Comparison of ENCODE assay signal across 32 cellular contexts in genomic region chr18:29712785-29713184, GRCh38.
A peak's percentile ranks its signal among the peaks of the same experiment; 100 is the strongest.
DNase-seq lines count a peak whose midpoint lies in the region; ATAC-seq and TF ChIP-seq lines count a peak whose summit lies in the region.
"Had no signal": no experiment of that assay in that cellular context is flagged by ENCODE, and none has a peak within 500 bp of the region (broad histone marks: within the 10 kb centered on the region; RNA-seq: fewer than 3 reads in every experiment).

No MANE protein-coding gene starts in this region.

- no peak overlapping the region for H3K9ac ChIP-seq in PC-3 (ENCODE audit: low read length)

- no peak; the same call in 2 of the 3 replicates for ATAC-seq in GM23338
- ATAC-seq in WTC11 = peak; percentile 11
- ATAC-seq in PC-3 = no peak
- ATAC-seq: activated CD4-positive, CD25-positive, alpha-beta regulatory T cell treated with anti-CD3 and anti-CD28 coated beads, Interleukin-2, amount 50 U/mL, for 24 hours; CD8-positive, alpha-beta T cell; right lobe of liver had no signal

- DNase-seq in GM23338 (ENCODE audit: low spot score) (peak; percentile 4), WTC11 (ENCODE audit: low spot score) (no peak), fibroblast of the aortic adventitia (ENCODE audit: low read depth) (peak; percentile 40), posterior vena cava (ENCODE audit: low spot score) (peak; percentile 58), NCI-H2196 (lab: John Stamatoyannopoulos, UW; ENCODE audit: unreplicated experiment) (no peak), uterus (no peak), PC-3 (no peak)
- DNase-seq: activated CD4-positive, alpha-beta T cell treated with anti-CD3 and anti-CD28 coated beads, Interleukin-2, amount 50 U/mL, for 48 hours; activated naive CD4-positive, alpha-beta T cell treated with Interleukin-2 at 50 U/mL for 16 hours; brain microvascular endothelial cell; CD8-positive, alpha-beta T cell; DMS 273 treated with DMSO at 0.1 percent for 48 hours; EL; islet precursor cell; left ventricle myocardium inferior; NCI-H1092; NCI-H1694; NCI-H2171; NCI-H510A treated with DMSO at 0.1 percent for 48 hours; PC-9; right lobe of liver; stimulated activated CD4-positive, alpha-beta T cell treated with anti-CD3 and anti-CD28 coated beads, Interleukin-12 subunit alpha, Interleukin-12 subunit beta, amount 100 ng/mL, for 4 hours; stimulated activated CD4-positive, alpha-beta T cell treated with anti-CD3 and anti-CD28 coated beads, Interleukin-2, amount 100 ng/mL, for 48 hours had no signal

- H3K9me3 ChIP-seq in uterus = no peaks in the 10 kb centered on the region
- H3K9me3 ChIP-seq in PC-3 (ENCODE audit: low read length) = no peaks in the 10 kb centered on the region
- H3K9me3 ChIP-seq: BE2C, neutrophil, prostate gland, right lobe of liver, thyroid gland had no signal

- H3K4me1 ChIP-seq in GM23338 (ENCODE audit: insufficient read depth) (peaks cover 24% of the 10 kb centered on the region), uterus (no peaks in the 10 kb centered on the region), PC-3 (ENCODE audit: insufficient read depth, low read length) (no peaks in the 10 kb centered on the region)
- H3K4me1 ChIP-seq: BE2C, left ventricle myocardium inferior, prostate gland, right lobe of liver, thyroid gland had no signal

- no peaks in the 10 kb centered on the region for H3K27me3 Mint-ChIP-seq in GM23338 (ENCODE audit: insufficient read depth, low read depth, poor library complexity)
- no peaks in the 10 kb centered on the region for H3K27me3 Mint-ChIP-seq in WTC11 (ENCODE audit: low read depth)

- H3K9me2 ChIP-seq in GM23338 (ENCODE audit: insufficient read depth) (no peaks in the 10 kb centered on the region), PC-3 (replicated peaks; ENCODE audit: low read length) (no peaks in the 10 kb centered on the region)

- H3K27ac ChIP-seq in GM23338 (ENCODE audit: low read depth) (peak overlapping the region; percentile 61), uterus (no peak overlapping the region), PC-3 (ENCODE audit: low read length) (no peak overlapping the region)
- H3K27ac ChIP-seq: brain microvascular endothelial cell, left ventricle myocardium inferior, neutrophil, PC-9, prostate gland, right lobe of liver, SK-N-MC, thyroid gland had no signal

- no peak overlapping the region for H3K4me3 ChIP-seq in GM23338
- no peak overlapping the region for H3K4me3 ChIP-seq in fibroblast of the aortic adventitia (ENCODE audit: low read depth, low read length)
- H3K4me3 ChIP-seq in uterus = no peak overlapping the region
- H3K4me3 ChIP-seq in PC-3 (ENCODE audit: low read length) = no peak overlapping the region
- H3K4me3 ChIP-seq: left ventricle myocardium inferior, PC-9, prostate gland, right lobe of liver, SK-N-MC, thyroid gland had no signal

- H3K79me2 ChIP-seq in GM23338 (replicated peaks; ENCODE audit: insufficient read depth) = no peaks in the 10 kb centered on the region
- H3K79me2 ChIP-seq in PC-3 (ENCODE audit: low read length) = no peaks in the 10 kb centered on the region

- intact Hi-C loops in posterior vena cava (cut with DNase I) (no loop called here), uterus (cut with DNase I; ENCODE audit: low total_unique reads) (no loop called here), PC-3 (cut with micrococcal nuclease) (no loop called here)

- H3K4me2 ChIP-seq in GM23338 (0 out of 2 replicates have a peak overlapping the region, but pooled peaks have one; percentile 24), PC-3 (ENCODE audit: low read length) (no peak overlapping the region)
- H3K4me2 ChIP-seq: PC-9 had no signal

- no peaks in the 10 kb centered on the region for H3K36me3 ChIP-seq in GM23338 (ENCODE audit: insufficient read depth)
- no peaks in the 10 kb centered on the region for H3K36me3 ChIP-seq in uterus
- no peaks in the 10 kb centered on the region for H3K36me3 ChIP-seq in PC-3 (ENCODE audit: low read depth, low read length)
- H3K36me3 ChIP-seq: BE2C, brain microvascular endothelial cell, left ventricle myocardium inferior, neutrophil, prostate gland, right lobe of liver, thyroid gland had no signal

- no peaks in the 10 kb centered on the region for H4K20me1 ChIP-seq in GM23338 (replicated peaks; ENCODE audit: insufficient read depth)
- no peaks in the 10 kb centered on the region for H4K20me1 ChIP-seq in PC-3 (ENCODE audit: low read length)

- TF ChIP-seq POLR2A in uterus (IDR thresholded peaks at IDR 0.05) = no peak

- H3K27me3 ChIP-seq in GM23338 (ENCODE audit: insufficient read depth) (no peaks in the 10 kb centered on the region), uterus (no peaks in the 10 kb centered on the region), PC-3 (ENCODE audit: low read length) (no peaks in the 10 kb centered on the region)
- H3K27me3 ChIP-seq: BE2C, brain microvascular endothelial cell, neutrophil, right lobe of liver, thyroid gland had no signal

- H3K36me3 Mint-ChIP-seq in GM23338 (ENCODE audit: low read depth) (peaks cover 5% of the 10 kb centered on the region; the same call in 2 of the 3 replicates), WTC11 (peaks cover 4% of the 10 kb centered on the region; the same call in 1 of the 2 replicates)
- H3K36me3 Mint-ChIP-seq: CD8-positive, alpha-beta T cell; mesothelial cell of epicardium had no signal

- H2AFZ ChIP-seq in GM23338 (peak overlapping the region; percentile 84; the same call in 1 of the 2 replicates), PC-3 (ENCODE audit: low read length) (no peak overlapping the region)
- H2AFZ ChIP-seq: PC-9 had no signal

- no peaks in the 10 kb centered on the region for H3K9me3 Mint-ChIP-seq in GM23338
- peaks cover 7% of the 10 kb centered on the region for H3K9me3 Mint-ChIP-seq in WTC11

- peaks cover 6% of the 10 kb centered on the region for H3K4me1 Mint-ChIP-seq in GM23338
- peaks cover 27% of the 10 kb centered on the region for H3K4me1 Mint-ChIP-seq in WTC11
- H3K4me1 Mint-ChIP-seq: mesothelial cell of epicardium had no signal

- POLR2A ChIA-PET in WTC11 (lab: Charles Lee) = no interaction called here
- POLR2A ChIA-PET in PC-3 (lab: Charles Lee; ENCODE audit: unreplicated experiment) = no interaction called here

- H3F3A ChIP-seq in GM23338 (replicated peaks; ENCODE audit: low read depth) (no peaks in the 10 kb centered on the region), PC-3 (ENCODE audit: low read length, unreplicated experiment) (no peaks in the 10 kb centered on the region)

- CTCF ChIA-PET in WTC11 (lab: Charles Lee) = no interaction called here
- CTCF ChIA-PET in PC-3 (lab: Charles Lee) = no interaction called here

- no TSS peak for BruUV-seq in PC-3 (replicated peaks; lab: Mats Ljungman, UMichigan)

- H3K4me3 Mint-ChIP-seq in GM23338 (no peak overlapping the region), WTC11 (no peak overlapping the region)
- H3K4me3 Mint-ChIP-seq: activated T-helper 1 cell treated with anti-CD3 and anti-CD28 coated beads, Interleukin-12 subunit alpha, Interleukin-12 subunit beta, Interleukin-2, Interleukin-4 antibody, amounts not matched to agents 30 ng/mL and 10 ng/mL and 1 ng/mL, durations not matched to agents 14 hours and 24 hours and 36 hours; CD8-positive, alpha-beta T cell; mesothelial cell of epicardium; T-helper 1 cell treated with Interleukin-12 subunit alpha and Interleukin-12 subunit beta and Interleukin-4 antibody, amounts not matched to agents 30 μg/mL and 1 μg/mL, for 36 hours had no signal

- TF ChIP-seq CTCF in GM23338 (conservative IDR thresholded peaks at IDR 0.05; ENCODE audit: low read depth in 2 of 2) (no peak), WTC11 (IDR thresholded peaks at IDR 0.05) (no peak), fibroblast of the aortic adventitia (IDR thresholded peaks at IDR 0.05; ENCODE audit: insufficient read depth, low read length) (no peak), uterus (IDR thresholded peaks at IDR 0.05) (no peak), PC-3 (conservative IDR thresholded peaks at IDR 0.05; ENCODE audit: low read depth, low read length) (no peak)

- H3K27ac Mint-ChIP-seq in GM23338 (peak overlapping the region; percentile 79), WTC11 (peak overlapping the region; percentile 91)
- H3K27ac Mint-ChIP-seq: activated T-helper 1 cell treated with anti-CD3 and anti-CD28 coated beads, Interleukin-12 subunit alpha, Interleukin-12 subunit beta, Interleukin-2, Interleukin-4 antibody, amounts not matched to agents 30 ng/mL and 10 ng/mL and 1 ng/mL, durations not matched to agents 14 hours and 24 hours and 36 hours; CD8-positive, alpha-beta T cell; mesothelial cell of epicardium; T-helper 1 cell treated with Interleukin-12 subunit alpha and Interleukin-12 subunit beta and Interleukin-4 antibody, amounts not matched to agents 30 μg/mL and 1 μg/mL, for 36 hours had no signal

TF ChIP-seq in GM23338, 12 proteins besides CTCF, POLR2A, EP300 and RAD21 (continues in another document):
- no peak for TF ChIP-seq JUNB (IDR thresholded peaks at IDR 0.05; ENCODE audit: unreplicated experiment)
- no peak for TF ChIP-seq CREB1 (CRISPR knock-in tag; IDR thresholded peaks at IDR 0.05; ENCODE audit: low read depth)
- TF ChIP-seq EZH2 (IDR thresholded peaks at IDR 0.05; ENCODE audit: low read depth, unreplicated experiment) = no peak
- no peak for TF ChIP-seq ZNF114 (CRISPR knock-in tag; IDR thresholded peaks at IDR 0.05)

TF ChIP-seq in WTC11, 78 proteins besides CTCF, POLR2A, EP300 and RAD21 (continues in another document):
- TF ChIP-seq NR2C2 (CRISPR knock-in tag; IDR thresholded peaks at IDR 0.05) = no peak
- no peak for TF ChIP-seq CREB1 (CRISPR knock-in tag; IDR thresholded peaks at IDR 0.05)
- no peak for TF ChIP-seq RELA (CRISPR knock-in tag; IDR thresholded peaks at IDR 0.05; ENCODE audit: borderline replicate concordance)
- no peak for TF ChIP-seq NFE2L1 (CRISPR knock-in tag; IDR thresholded peaks at IDR 0.05)
- no peak for TF ChIP-seq ZNF263 (CRISPR knock-in tag; IDR thresholded peaks at IDR 0.05; ENCODE audit: low read depth)
- TF ChIP-seq ATF6 (CRISPR knock-in tag; IDR thresholded peaks at IDR 0.05) = no peak
- TF ChIP-seq ZNF317 (CRISPR knock-in tag; IDR thresholded peaks at IDR 0.05; ENCODE audit: borderline replicate concordance, low read depth) = no peak
- no peak for TF ChIP-seq CBFB (CRISPR knock-in tag; IDR thresholded peaks at IDR 0.05; ENCODE audit: low read depth)

Comparison
In these comparisons a context has a peak if more than half of its experiments do, and no peak if none do; other contexts are left out.
1. DNase-seq: peak in GM23338 (single experiment), fibroblast of the aortic adventitia (single experiment) and posterior vena cava (single experiment); none in WTC11 (single experiment), NCI-H2196 (single experiment), uterus (0 of 2) and PC-3 (single experiment).